13 cellular contexts compared by ENCODE assay signal in genomic region chr4:75494563-75494962, GRCh38. TPM values are rescaled to one million over a fixed set of nuclear protein-coding genes. Genes with fewer than 3 reads are reported as not detected.
DNase-seq lines count a peak whose midpoint lies in the region; ATAC-seq and TF ChIP-seq lines count a peak whose summit lies in the region.
"Had no signal": no experiment of that assay in that cellular context is flagged by ENCODE, and none has a peak within 500 bp of the region (broad histone marks: within the 10 kb centered on the region; RNA-seq: fewer than 3 reads in every experiment).

No MANE protein-coding gene starts in this region.

- H3K36me3 ChIP-seq in IMR-90 (ENCODE audit: control insufficient read depth, insufficient read depth, low read length) (peaks cover 8% of the 10 kb centered on the region), lung (ENCODE audit: control insufficient read depth in 2 of 2, insufficient read depth in 2 of 2, low read length in 2 of 2) (peaks cover 6 to 18% of the 10 kb centered on the region in 2 donors)

- ATAC-seq in IMR-90 (ENCODE audit: low read depth) (peak; percentile 68), lung (ENCODE audit: insufficient read depth, low FRiP score) (peak; percentile 34), GM21390 (IDR thresholded peaks at IDR 0.05; ENCODE audit: unreplicated experiment) (no peak)

- no peaks in the 10 kb centered on the region for H4K20me1 ChIP-seq in IMR-90 (ENCODE audit: insufficient read depth, low read length)

- no peak overlapping the region for H3K14ac ChIP-seq in IMR-90 (replicated peaks; ENCODE audit: low read depth, low read length)

- no peak for TF ChIP-seq POLR2A in IMR-90 (IDR thresholded peaks at IDR 0.05; ENCODE audit: low read depth, low read length)

- H3K4me3 ChIP-seq in AG10803 (ENCODE audit: low read length) (no peak overlapping the region), IMR-90 (ENCODE audit: insufficient read depth, low read depth, low read length) (no peak overlapping the region), choroid plexus epithelial cell (ENCODE audit: low read depth, low read length) (no peak overlapping the region), lung (no peak overlapping the region)

- peak overlapping the region; percentile 38 for H2BK5ac ChIP-seq in IMR-90 (ENCODE audit: low read depth, low read length, poor library complexity, severe bottlenecking)

- TF ChIP-seq CTCF in AG10803 (conservative IDR thresholded peaks at IDR 0.05; ENCODE audit: low read length) = no peak
- no peak for TF ChIP-seq CTCF in IMR-90 (conservative IDR thresholded peaks at IDR 0.05; ENCODE audit: low read depth, low read length)
- no peak for TF ChIP-seq CTCF in choroid plexus epithelial cell (conservative IDR thresholded peaks at IDR 0.05; ENCODE audit: low read depth, low read length)
- no peak for TF ChIP-seq CTCF in lung (IDR thresholded peaks at IDR 0.05; ENCODE audit: control extremely low read depth, extremely low read depth)
- no peak for TF ChIP-seq CTCF in GM10248 (IDR thresholded peaks at IDR 0.05; ENCODE audit: control extremely low read depth, extremely low read depth, low read depth, missing control alignments)

- peak overlapping the region; percentile 35; the same call in 1 of the 2 replicates for H3K4me2 ChIP-seq in IMR-90 (ENCODE audit: low read depth, low read length)
- H3K4me2 ChIP-seq: SK-N-SH had no signal

- H2AK5ac ChIP-seq in IMR-90 (ENCODE audit: low read depth, low read length) = no peak overlapping the region

- H3K27me3 ChIP-seq in IMR-90 (ENCODE audit: control insufficient read depth, insufficient read depth, low read length) (no peaks in the 10 kb centered on the region), lung (ENCODE audit: control insufficient read depth, insufficient read depth) (no peaks in the 10 kb centered on the region)

- no peak overlapping the region for H2BK20ac ChIP-seq in IMR-90 (ENCODE audit: low read depth, low read length)

- no peak overlapping the region for H2BK15ac ChIP-seq in IMR-90 (ENCODE audit: low read depth, low read length)

- H3K56ac ChIP-seq in IMR-90 (ENCODE audit: extremely low read depth, insufficient read depth, low read length) = no peak overlapping the region

- in situ Hi-C loops in IMR-90 (cut with MboI; ENCODE audit: low sequenced_read_pairs) = loop anchor here (25.0 kb wide), 1 partner anchor 1157 kb away; no protein-coding TSS in a partner anchor

- no peak overlapping the region for H3K18ac ChIP-seq in IMR-90 (ENCODE audit: low read depth, low read length)

- no peak overlapping the region for H4K91ac ChIP-seq in IMR-90 (ENCODE audit: insufficient read depth, low read depth, low read length)

- H3K27ac ChIP-seq in IMR-90 (ENCODE audit: insufficient read depth, low read length) = no peak overlapping the region
- no peak overlapping the region for H3K27ac ChIP-seq in lung (ENCODE audit: low read depth in 1 of 2, low read length in 1 of 2)

- H2AFZ ChIP-seq in IMR-90 (replicated peaks; ENCODE audit: low read length, poor library complexity) = no peak overlapping the region

- WGBS in IMR-90 (ENCODE audit: extremely low coverage in 2 of 2, insufficient read length in 1 of 2), 2 experiments = no CpG with 5 or more reads among the region's 1 CpG
- 12 to 26% methylated on average over 1 of the region's 1 CpG for WGBS in lung, 2 donors

- no peak overlapping the region for H3K23ac ChIP-seq in IMR-90 (ENCODE audit: low read depth, low read length)

- BruUV-seq in IMR-90 (replicated peaks; lab: Mats Ljungman, UMichigan) = no TSS peak

- no peak overlapping the region for H2BK120ac ChIP-seq in IMR-90 (ENCODE audit: low read depth, low read length)

- intact Hi-C loops in IMR-90 (cut with micrococcal nuclease) = loop anchor here (10.0 kb wide), 1 partner anchor 150 kb away; no protein-coding TSS in a partner anchor

- no peaks in the 10 kb centered on the region for H3K9me1 ChIP-seq in IMR-90 (ENCODE audit: insufficient read depth, low read length)

- no peak for TF ChIP-seq RAD21 in IMR-90 (IDR thresholded peaks at IDR 0.05; ENCODE audit: low read length)

- peaks cover 2% of the 10 kb centered on the region; the same call in 1 of the 2 replicates for H3K4me1 ChIP-seq in IMR-90 (ENCODE audit: control insufficient read depth, insufficient read depth, low read length)
- H3K4me1 ChIP-seq in lung (ENCODE audit: control insufficient read depth in 2 of 2, insufficient read depth in 2 of 2, low read length in 2 of 2) = peaks cover 0 to 8% of the 10 kb centered on the region in 2 donors

- no peak overlapping the region for H4K8ac ChIP-seq in IMR-90 (ENCODE audit: low read depth in 2 of 2, low read length in 2 of 2)

- H3K9ac ChIP-seq in IMR-90 (ENCODE audit: low read depth, low read length) = no peak overlapping the region
- H3K9ac ChIP-seq: SK-N-SH had no signal

- H4K5ac ChIP-seq in IMR-90 (ENCODE audit: low read depth, low read length) = no peak overlapping the region

- no peak overlapping the region for H3K4ac ChIP-seq in IMR-90 (ENCODE audit: low read depth, low read length)

- dilution Hi-C loops in IMR-90 (cut with HindIII; ENCODE audit: low sequenced_read_pairs, unreplicated experiment) = no loop called here

- DNase-seq in AG10803 (ENCODE audit: low read depth) = peak; percentile 84
- DNase-seq in IMR-90 = peak; percentile 84
- DNase-seq in choroid plexus epithelial cell (ENCODE audit: low read depth) = peak; percentile 81
- DNase-seq in lung (ENCODE audit: low spot score) = no peak
- no peak for DNase-seq in GM10248 (ENCODE audit: extremely low spot score)
- DNase-seq in DMS79 treated with DMSO at 0.1 percent for 48 hours (lab: John Stamatoyannopoulos, UW) = no peak
- no peak for DNase-seq in islet precursor cell
- DNase-seq: activated CD4-positive, alpha-beta T cell treated with anti-CD3 and anti-CD28 coated beads, Interleukin-2, amount 50 U/mL, for 4 hours; activated naive CD8-positive, alpha-beta T cell treated with anti-CD3 and anti-CD28 coated beads, Interleukin-2, amount 10 ng/mL, durations not matched to agents 7 days and 5 days; H9; NCI-H2029 treated with DMSO at 0.1 percent for 48 hours; SK-N-SH had no signal

- CTCF ChIA-PET in IMR-90 (lab: Yijun Ruan, JAX) = no interaction called here
- CTCF ChIA-PET in GM10248 (lab: Yijun Ruan, JAX) = interaction anchor here (0.8 to 2.8 kb wide), 5 partner anchors 9 to 620 kb away, joined by 3 to 18 read pairs (median 4); partner anchors contain the start of genes RCHY1 and THAP6

- peaks cover 1% of the 10 kb centered on the region; the same call in 1 of the 2 replicates for H3K9me3 ChIP-seq in IMR-90 (ENCODE audit: control insufficient read depth, insufficient read depth, low read length)
- no peaks in the 10 kb centered on the region for H3K9me3 ChIP-seq in lung (ENCODE audit: control insufficient read depth in 2 of 2, insufficient read depth in 1 of 2, low read length in 1 of 2)

- POLR2A ChIA-PET in IMR-90 (lab: Charles Lee; ENCODE audit: unreplicated experiment) (no interaction called here), GM10248 (lab: Yijun Ruan, JAX) (no interaction called here)

- H2AK9ac ChIP-seq in IMR-90 (replicated peaks; ENCODE audit: low read depth, low read length, poor library complexity) = no peak overlapping the region

- H3K79me1 ChIP-seq in IMR-90 (ENCODE audit: low read depth in 1 of 2, low read length in 2 of 2) = peaks cover 11% of the 10 kb centered on the region in 2 experiments; a peak in 3 of 4 replicates

TF ChIP-seq in IMR-90, 13 proteins besides CTCF, POLR2A, EP300 and RAD21 (continues in another document):
- TF ChIP-seq RFX5 (IDR thresholded peaks at IDR 0.05; ENCODE audit: low read depth, low read length) = no peak
- TF ChIP-seq BHLHE40 (IDR thresholded peaks at IDR 0.05; ENCODE audit: low read depth, low read length) = no peak
- no peak for TF ChIP-seq MAZ (IDR thresholded peaks at IDR 0.05; ENCODE audit: borderline replicate concordance, low read depth, low read length)
- TF ChIP-seq FOS (IDR thresholded peaks at IDR 0.05; ENCODE audit: low read depth, low read length) = no peak
- peak; percentile 99 for TF ChIP-seq CEBPB (IDR thresholded peaks at IDR 0.05; ENCODE audit: low read depth, low read length)
- no peak for TF ChIP-seq NFE2L2 (IDR thresholded peaks at IDR 0.05; ENCODE audit: low read depth, low read length)
- TF ChIP-seq, protein P1, sequence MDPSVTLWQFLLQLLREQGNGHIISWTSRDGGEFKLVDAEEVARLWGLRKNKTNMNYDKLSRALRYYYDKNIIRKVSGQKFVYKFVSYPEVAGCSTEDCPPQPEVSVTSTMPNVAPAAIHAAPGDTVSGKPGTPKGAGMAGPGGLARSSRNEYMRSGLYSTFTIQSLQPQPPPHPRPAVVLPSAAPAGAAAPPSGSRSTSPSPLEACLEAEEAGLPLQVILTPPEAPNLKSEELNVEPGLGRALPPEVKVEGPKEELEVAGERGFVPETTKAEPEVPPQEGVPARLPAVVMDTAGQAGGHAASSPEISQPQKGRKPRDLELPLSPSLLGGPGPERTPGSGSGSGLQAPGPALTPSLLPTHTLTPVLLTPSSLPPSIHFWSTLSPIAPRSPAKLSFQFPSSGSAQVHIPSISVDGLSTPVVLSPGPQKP (IDR thresholded peaks at IDR 0.05; ENCODE audit: borderline replicate concordance, low read depth, low read length) = no peak
- no peak for TF ChIP-seq CHD1 (IDR thresholded peaks at IDR 0.05; ENCODE audit: low read depth, low read length)
- no peak for TF ChIP-seq MXI1 (IDR thresholded peaks at IDR 0.05; ENCODE audit: borderline replicate concordance, low read depth, low read length)
- no peak for TF ChIP-seq RCOR1 (IDR thresholded peaks at IDR 0.05; ENCODE audit: insufficient replicate concordance, low read length)
- TF ChIP-seq MAFK (IDR thresholded peaks at IDR 0.05; ENCODE audit: low read depth, low read length) = 0 out of 2 replicates have a peak, but pooled peaks have one; percentile 6
- TF ChIP-seq USF2 (IDR thresholded peaks at IDR 0.05; ENCODE audit: low read depth, low read length) = no peak

RNA-seq across cellular contexts. Expression of gene RCHY1, which starts 19.6 kb away (rescaled TPM):
- 22.4 and 41.4 TPM in 2 replicates for total RNA-seq in IMR-90 (2012; rRNA removed)
- polyA plus RNA-seq in IMR-90 (2012; rRNA removed) = 12.9 and 20.1 TPM in 2 replicates
- 3.9 and 4.7 TPM in 2 replicates for polyA plus RNA-seq in IMR-90 (2012; cell fraction: cytosol; rRNA removed)
- 1.1 and 10.7 TPM in 2 replicates for polyA plus RNA-seq in IMR-90 (2012; cell fraction: nucleus; rRNA removed; ENCODE audit: low replicate concordance)
- total RNA-seq in lung = 10 to 100 TPM; 27.0 to 35.9 TPM
- polyA plus RNA-seq in lung = 10 to 100 TPM; 11.3 to 27.5 TPM

RNA-seq across cellular contexts. Expression of gene THAP6, which starts 19.7 kb away (rescaled TPM):
- 7.0 and 12.8 TPM in 2 replicates for total RNA-seq in IMR-90 (2012; rRNA removed)
- polyA plus RNA-seq in IMR-90 (2012; rRNA removed) = 4.1 and 6.3 TPM in 2 replicates
- polyA plus RNA-seq in IMR-90 (2012; cell fraction: cytosol; rRNA removed) = 0.70 and 0.90 TPM in 2 replicates
- 1.3 and 12.7 TPM in 2 replicates for polyA plus RNA-seq in IMR-90 (2012; cell fraction: nucleus; rRNA removed; ENCODE audit: low replicate concordance)
- 10 to 100 TPM; 20.1 to 32.8 TPM for total RNA-seq in lung
- 1 to 10 TPM; 4.4 to 5.9 TPM for polyA plus RNA-seq in lung

Comparison
In these comparisons a context has a peak if more than half of its experiments do, and no peak if none do; other contexts are left out.
1. DNase-seq: peak in AG10803 (single experiment), IMR-90 (single experiment) and choroid plexus epithelial cell (single experiment); none in lung (single experiment), GM10248 (single experiment), DMS79 treated with DMSO at 0.1 percent for 48 hours (single experiment) and islet precursor cell (single experiment).